ENCODE assay signal across 11 cellular contexts in genomic region chr7:366171-366916, GRCh38.
A peak's percentile ranks its signal among the peaks of the same experiment; 100 is the strongest.
DNase-seq lines count a peak whose midpoint lies in the region; ATAC-seq lines count a peak whose summit lies in the region.
"Had no signal": no experiment of that assay in that cellular context is flagged by ENCODE, and none has a peak within 500 bp of the region (broad histone marks: within the 10 kb centered on the region; RNA-seq: fewer than 3 reads in every experiment).

No MANE protein-coding gene starts in this region.

- no peaks in the 10 kb centered on the region for H3K9me3 ChIP-seq in T-helper 17 cell (ENCODE audit: control insufficient read depth, low read length, poor library complexity, severe bottlenecking)
- H3K9me3 ChIP-seq: mucosa of descending colon had no signal

- no peaks in the 10 kb centered on the region for H3K9me3 Mint-ChIP-seq in activated T-cell treated with anti-CD3 and anti-CD28 coated beads, Interleukin-2, amount 50 U/mL, for 72 hours
- peaks cover 3% of the 10 kb centered on the region for H3K9me3 Mint-ChIP-seq in stimulated activated effector memory CD8-positive, alpha-beta T cell treated with anti-CD3 and anti-CD28 coated beads, Interleukin-12 subunit alpha, Interleukin-12 subunit beta, amount 100 ng/mL, for 72 hours

- peak in 1 of 2 donors; percentile 26 for ATAC-seq in activated T-cell treated with anti-CD3 and anti-CD28 coated beads, Interleukin-2, amount 50 U/mL, for 72 hours (replicated peaks in 1 of 2)
- ATAC-seq in T-helper 17 cell, result no peak
- ATAC-seq in stimulated activated effector memory CD8-positive, alpha-beta T cell treated with anti-CD3 and anti-CD28 coated beads, Interleukin-12 subunit alpha, Interleukin-12 subunit beta, amount 100 ng/mL, for 72 hours, result peak; percentile 36
- ATAC-seq: mucosa of descending colon, Panc1 had no signal

- H3K4me3 Mint-ChIP-seq in activated T-cell treated with anti-CD3 and anti-CD28 coated beads, Interleukin-2, amount 50 U/mL, for 72 hours, result peak overlapping the region; percentile 58 to 80
- H3K4me3 Mint-ChIP-seq in T-helper 17 cell, result peak overlapping the region; percentile 92
- H3K4me3 Mint-ChIP-seq in stimulated activated effector memory CD8-positive, alpha-beta T cell treated with anti-CD3 and anti-CD28 coated beads, Interleukin-12 subunit alpha, Interleukin-12 subunit beta, amount 100 ng/mL, for 72 hours, result peak overlapping the region; percentile 64

- DNase-seq in activated T-cell treated with anti-CD3 and anti-CD28 coated beads, Interleukin-2, amount 50 U/mL, for 72 hours, result no peak
- DNase-seq in activated T-cell treated with anti-CD3 and anti-CD28 coated beads for 4 hours (no peak), T-helper 17 cell (no peak), epidermal melanocyte (ENCODE audit: insufficient read length, low spot score) (peak; percentile 44), kidney glomerular epithelial cell (lab: John Stamatoyannopoulos, UW) (no peak), H4 (ENCODE audit: low spot score) (no peak), DMS 273 (lab: John Stamatoyannopoulos, UW; ENCODE audit: unreplicated experiment) (no peak)
- no peak for DNase-seq in stimulated activated effector memory CD8-positive, alpha-beta T cell treated with anti-CD3 and anti-CD28 coated beads, Interleukin-12 subunit alpha, Interleukin-12 subunit beta, amount 100 ng/mL, for 72 hours (ENCODE audit: low spot score in 2 of 2)
- DNase-seq: Karpas-422 had no signal

- H3K4me1 Mint-ChIP-seq in activated T-cell treated with anti-CD3 and anti-CD28 coated beads, Interleukin-2, amount 50 U/mL, for 72 hours (ENCODE audit: low read depth), result peaks cover 54% of the 10 kb centered on the region
- peaks cover 44% of the 10 kb centered on the region for H3K4me1 Mint-ChIP-seq in T-helper 17 cell
- H3K4me1 Mint-ChIP-seq in stimulated activated effector memory CD8-positive, alpha-beta T cell treated with anti-CD3 and anti-CD28 coated beads, Interleukin-12 subunit alpha, Interleukin-12 subunit beta, amount 100 ng/mL, for 72 hours, result peaks cover 44% of the 10 kb centered on the region

- peaks cover 4 to 7% of the 10 kb centered on the region in 2 donors for H3K36me3 Mint-ChIP-seq in activated T-cell treated with anti-CD3 and anti-CD28 coated beads, Interleukin-2, amount 50 U/mL, for 72 hours (ENCODE audit: insufficient read depth in 2 of 2)
- no peaks in the 10 kb centered on the region for H3K36me3 Mint-ChIP-seq in T-helper 17 cell (ENCODE audit: low read depth)
- H3K36me3 Mint-ChIP-seq in stimulated activated effector memory CD8-positive, alpha-beta T cell treated with anti-CD3 and anti-CD28 coated beads, Interleukin-12 subunit alpha, Interleukin-12 subunit beta, amount 100 ng/mL, for 72 hours, result peaks cover 10% of the 10 kb centered on the region

- peak overlapping the region; percentile 21 for H3K27ac Mint-ChIP-seq in activated T-cell treated with anti-CD3 and anti-CD28 coated beads, Interleukin-2, amount 50 U/mL, for 72 hours
- peak overlapping the region; percentile 86 for H3K27ac Mint-ChIP-seq in T-helper 17 cell
- no peak overlapping the region for H3K27ac Mint-ChIP-seq in stimulated activated effector memory CD8-positive, alpha-beta T cell treated with anti-CD3 and anti-CD28 coated beads, Interleukin-12 subunit alpha, Interleukin-12 subunit beta, amount 100 ng/mL, for 72 hours

- no peaks in the 10 kb centered on the region for H3K27me3 Mint-ChIP-seq in activated T-cell treated with anti-CD3 and anti-CD28 coated beads, Interleukin-2, amount 50 U/mL, for 72 hours (ENCODE audit: low read depth)
- H3K27me3 Mint-ChIP-seq in T-helper 17 cell, result no peaks in the 10 kb centered on the region
